13 cellular contexts compared by ENCODE assay signal in the genomic region with DNA sequence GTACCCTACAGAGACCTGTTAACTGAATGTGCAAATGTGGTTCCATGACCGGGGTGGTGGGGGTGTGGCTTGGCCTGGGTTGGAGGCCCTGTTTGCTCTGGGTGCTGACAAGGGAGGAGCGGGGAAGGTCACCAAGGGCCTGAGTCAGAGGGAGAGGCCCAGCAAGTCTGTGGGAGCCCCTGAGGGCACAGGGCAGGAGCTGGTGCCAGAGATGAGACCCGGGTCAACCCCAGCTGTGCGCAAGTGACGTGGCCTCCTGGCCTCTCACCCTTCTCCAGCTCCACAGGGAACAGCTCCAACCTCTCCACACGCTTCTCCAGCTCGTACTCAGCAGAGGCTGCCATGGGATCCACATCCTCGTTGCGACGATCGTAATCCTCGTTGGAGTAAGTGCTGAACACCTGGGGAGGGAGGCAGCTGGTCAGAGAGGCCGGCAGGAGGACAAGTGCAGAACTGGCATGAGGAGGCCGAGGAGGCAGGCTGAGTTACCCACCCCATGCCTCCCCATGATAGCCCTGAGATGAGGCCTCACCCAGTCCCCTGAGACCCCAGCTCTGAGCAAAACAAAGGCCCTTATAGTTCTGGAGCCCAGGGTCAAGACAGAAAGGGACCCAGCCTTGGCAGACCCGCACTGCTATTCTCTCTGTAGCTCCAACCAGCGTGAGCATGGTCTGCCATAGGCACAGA. TPM values are rescaled to one million over a fixed set of nuclear protein-coding genes. Genes with fewer than 3 reads are reported as not detected.
DNase-seq lines count a peak whose midpoint lies in the region; ATAC-seq and TF ChIP-seq lines count a peak whose summit lies in the region.
"Had no signal": no experiment of that assay in that cellular context is flagged by ENCODE, and none has a peak within 500 bp of the region (broad histone marks: within the 10 kb centered on the region; RNA-seq: fewer than 3 reads in every experiment).

No MANE protein-coding gene starts in this region.

- TF ChIP-seq POLR2A in right lobe of liver (IDR thresholded peaks at IDR 0.05): no peak

- H3K27me3 ChIP-seq in ascending aorta (no peaks in the 10 kb centered on the region), right lobe of liver (no peaks in the 10 kb centered on the region), tibial artery (no peaks in the 10 kb centered on the region)
- H3K27me3 ChIP-seq: uterus had no signal

- TF ChIP-seq CTCF in ascending aorta (IDR thresholded peaks at IDR 0.05) (no peak), right lobe of liver (IDR thresholded peaks at IDR 0.05) (no peak), tibial artery (IDR thresholded peaks at IDR 0.05) (no peak)

- peak overlapping the region in 1 of 2 donors; percentile 73 for H3K4me3 ChIP-seq in ascending aorta
- H3K4me3 ChIP-seq in right lobe of liver: peak overlapping the region in 1 of 3 donors; percentile 74
- no peak overlapping the region for H3K4me3 ChIP-seq in tibial artery
- H3K4me3 ChIP-seq: uterus had no signal

- no peaks in the 10 kb centered on the region for H3K9me3 Mint-ChIP-seq in activated naive CD4-positive, alpha-beta T cell treated with anti-CD3 and anti-CD28 coated beads, Interleukin-2, amount 10 ng/mL, durations not matched to agents 7 days and 5 days

- H3K36me3 ChIP-seq in ascending aorta (peaks cover 52 to 53% of the 10 kb centered on the region in 2 donors), right lobe of liver (peaks cover 0 to 22% (median 4%) of the 10 kb centered on the region in 4 donors), tibial artery (peaks cover 40 to 61% (median 52%) of the 10 kb centered on the region in 3 donors)
- H3K36me3 ChIP-seq: uterus had no signal

- no peaks in the 10 kb centered on the region for H3K9me3 ChIP-seq in ascending aorta
- H3K9me3 ChIP-seq in right lobe of liver: no peaks in the 10 kb centered on the region
- H3K9me3 ChIP-seq in tibial artery: no peaks in the 10 kb centered on the region
- H3K9me3 ChIP-seq: uterus had no signal

- peak overlapping the region; percentile 41 for H3K4me3 Mint-ChIP-seq in activated naive CD4-positive, alpha-beta T cell treated with anti-CD3 and anti-CD28 coated beads, Interleukin-2, amount 10 ng/mL, durations not matched to agents 7 days and 5 days

- peak; percentile 46 to 67 (median 58) for ATAC-seq in right lobe of liver

- H3K4me1 ChIP-seq in ascending aorta (peaks cover 21 to 35% of the 10 kb centered on the region in 2 donors), right lobe of liver (peaks cover 0 to 68% (median 18%) of the 10 kb centered on the region in 4 donors), tibial artery (peaks cover 0 to 49% (median 39%) of the 10 kb centered on the region in 4 donors)

- H3K27ac Mint-ChIP-seq in activated naive CD4-positive, alpha-beta T cell treated with anti-CD3 and anti-CD28 coated beads, Interleukin-2, amount 10 ng/mL, durations not matched to agents 7 days and 5 days: peak overlapping the region; percentile 61

- H3K4me1 Mint-ChIP-seq in activated naive CD4-positive, alpha-beta T cell treated with anti-CD3 and anti-CD28 coated beads, Interleukin-2, amount 10 ng/mL, durations not matched to agents 7 days and 5 days: peaks cover 80% of the 10 kb centered on the region

- WGBS in right lobe of liver (ENCODE audit: insufficient coverage, low coverage, low lambda C conversion rate, missing lambda C conversion rate): 30% methylated on average over 2 of the region's 16 CpGs

- H3K27ac ChIP-seq in ascending aorta (peak overlapping the region; percentile 89 to 93), right lobe of liver (peak overlapping the region in 2 of 3 donors; percentile 21 to 87), tibial artery (peak overlapping the region; percentile 91 to 93)

- intact Hi-C loops in ascending aorta (cut with DNase I) (loop anchor here (5.0 kb wide), 3 partner anchors 33 to 52 kb away; partner anchors contain the start of gene PDK2), right lobe of liver (cut with DNase I) (no loop called here), tibial artery (cut with DNase I; ENCODE audit: low total_unique reads) (no loop called here)

- H3K36me3 Mint-ChIP-seq in activated naive CD4-positive, alpha-beta T cell treated with anti-CD3 and anti-CD28 coated beads, Interleukin-2, amount 10 ng/mL, durations not matched to agents 7 days and 5 days: peaks cover 71% of the 10 kb centered on the region

- DNase-seq in activated naive CD4-positive, alpha-beta T cell treated with anti-CD3 and anti-CD28 coated beads, Interleukin-2, amount 10 ng/mL, durations not matched to agents 7 days and 5 days: no peak
- no peak for DNase-seq in activated naive CD4-positive, alpha-beta T cell (lab: John Stamatoyannopoulos, UW)
- DNase-seq in ascending aorta (ENCODE audit: low spot score in 2 of 2) (no peak), right lobe of liver (peak; percentile 70 to 96 (median 94)), tibial artery (no peak), NCI-H748 (lab: John Stamatoyannopoulos, UW; ENCODE audit: unreplicated experiment) (no peak), NCI-H187 (lab: John Stamatoyannopoulos, UW) (no peak), NCI-H146 (lab: John Stamatoyannopoulos, UW) (no peak)
- DNase-seq: Kasumi-1, T-helper 9 cell, uterus had no signal

- H3K27me3 Mint-ChIP-seq in activated naive CD4-positive, alpha-beta T cell treated with anti-CD3 and anti-CD28 coated beads, Interleukin-2, amount 10 ng/mL, durations not matched to agents 7 days and 5 days: no peaks in the 10 kb centered on the region

- CTCF ChIA-PET in activated naive CD4-positive, alpha-beta T cell treated with anti-CD3 and anti-CD28 coated beads, Interleukin-2, amount 10 ng/mL, durations not matched to agents 7 days and 5 days (lab: Charles Lee): interaction anchor here (1.1 to 1.8 kb wide), 3 partner anchors 9 to 33 kb away, joined by 4 to 8 read pairs (median 5); no protein-coding TSS in a partner anchor

RNA-seq across cellular contexts. Expression of gene PPP1R9B, which starts 5.5 kb away (rescaled TPM):
- total RNA-seq in ascending aorta (63.5 TPM), right lobe of liver (10 to 100 TPM in 5 of 6 experiments, 1 to 10 TPM in 1; 9.9 to 18.1 (median 12.0) TPM)

RNA-seq across cellular contexts. Expression of gene SAMD14, which starts 15.0 kb away (rescaled TPM):
- total RNA-seq in ascending aorta (3.2 TPM), right lobe of liver (1 to 10 TPM in 2 of 6 experiments, under 1 TPM in 3, not detected in 1; 0.50 to 3.8 (median 0.77) TPM)

RNA-seq across cellular contexts. Expression of gene SGCA, which starts 20.8 kb away (rescaled TPM):
- total RNA-seq in ascending aorta (78.5 TPM), right lobe of liver (1 to 10 TPM in 4 of 6 experiments, under 1 TPM in 2; 0.48 to 2.8 (median 1.6) TPM)
- total RNA-seq: glomerular endothelial cell, mononuclear cell had no signal

RNA-seq across cellular contexts. Expression of gene PDK2, which starts 49.8 kb away (rescaled TPM):
- total RNA-seq in ascending aorta (73.5 TPM), right lobe of liver (10 to 100 TPM; 25.0 to 58.0 (median 44.8) TPM)

RNA-seq across cellular contexts. Expression of gene COL1A1, which starts 56.4 kb away (rescaled TPM):
- total RNA-seq in ascending aorta (547 TPM), right lobe of liver (100 to 1,000 TPM in 1 of 6 experiments, 10 to 100 TPM in 4, 1 to 10 TPM in 1; 9.3 to 109 (median 34.7) TPM)

Comparison
In these comparisons a context has a peak if more than half of its experiments do, and no peak if none do; other contexts are left out.
1. DNase-seq: peak in right lobe of liver (3 of 3); none in activated naive CD4-positive, alpha-beta T cell treated with anti-CD3 and anti-CD28 coated beads, Interleukin-2, amount 10 ng/mL, durations not matched to agents 7 days and 5 days (single experiment), activated naive CD4-positive, alpha-beta T cell (0 of 4), ascending aorta (0 of 2), tibial artery (0 of 2), NCI-H748 (single experiment), NCI-H187 (0 of 2) and NCI-H146 (single experiment).
2. RNA of gene SGCA, which starts 20.8 kb away (total RNA-seq): 78.5 TPM in ascending aorta (single experiment); 0.48 to 2.8 TPM in right lobe of liver; every median in the first group is over 10 times any median in the second.
3. Peak in every context shown above with its lines, with median percentiles within 50 percentile points of each other: H3K27ac ChIP-seq.